ENCODE assay signal across 8 cellular contexts in genomic region chr1:211135342-211135950, GRCh38.
A peak's percentile ranks its signal among the peaks of the same experiment; 100 is the strongest.
DNase-seq lines count a peak whose midpoint lies in the region; TF ChIP-seq lines count a peak whose summit lies in the region.

No MANE protein-coding gene starts in this region.

- H3K4me3 ChIP-seq in fibroblast of mammary gland (ENCODE audit: control insufficient read depth, low read depth, low read length): no peak overlapping the region

- peak; percentile 17 for DNase-seq in NCI-H2029 (lab: John Stamatoyannopoulos, UW)
- no peak for DNase-seq in NCI-H2029 treated with DMSO at 0.1 percent for 48 hours (lab: John Stamatoyannopoulos, UW)
- peak; percentile 39 to 53 for DNase-seq in SHP77 (lab: John Stamatoyannopoulos, UW)
- DNase-seq in fibroblast of mammary gland (ENCODE audit: low read depth): peak; percentile 67
- peak; percentile 23 for DNase-seq in non-pigmented ciliary epithelial cell (ENCODE audit: low read depth)
- DNase-seq in activated CD4-positive, alpha-beta T cell treated with anti-CD3 and anti-CD28 coated beads for 48 hours: no peak
- DNase-seq in T1000 (lab: John Stamatoyannopoulos, UW): no peak

- TF ChIP-seq CTCF in LNCAP (IDR thresholded peaks at IDR 0.05): peak; percentile 78
- peak; percentile 89 for TF ChIP-seq CTCF in fibroblast of mammary gland (conservative IDR thresholded peaks at IDR 0.05; ENCODE audit: control insufficient read depth, insufficient read depth, low read depth, low read length)

Comparison
In these comparisons a context has a peak if more than half of its experiments do, and no peak if none do; other contexts are left out.
1. DNase-seq: peak in NCI-H2029 (single experiment), SHP77 (2 of 2), fibroblast of mammary gland (single experiment) and non-pigmented ciliary epithelial cell (single experiment); none in NCI-H2029 treated with DMSO at 0.1 percent for 48 hours (single experiment), activated CD4-positive, alpha-beta T cell treated with anti-CD3 and anti-CD28 coated beads for 48 hours (single experiment) and T1000 (single experiment).